ENCODE assay signal across 18 cellular contexts in genomic region chr1:80048706-80049105, GRCh38.
DNase-seq lines count a peak whose midpoint lies in the region; FAIRE-seq and TF ChIP-seq lines count a peak whose summit lies in the region.
"Had no signal": no experiment of that assay in that cellular context is flagged by ENCODE, and none has a peak within 500 bp of the region (broad histone marks: within the 10 kb centered on the region; RNA-seq: fewer than 3 reads in every experiment).

No MANE protein-coding gene starts in this region.

- no peak for DNase-seq in A673 (ENCODE audit: low spot score)
- peak; percentile 63 for DNase-seq in bronchial epithelial cell (ENCODE audit: low read depth)
- DNase-seq in fibroblast of mammary gland (ENCODE audit: low read depth) = peak; percentile 17
- peak; percentile 16 for DNase-seq in kidney tubule cell (ENCODE audit: low spot score)
- no peak for DNase-seq in DMS153 (lab: John Stamatoyannopoulos, UW)
- DNase-seq in HUDEP-2 (lab: John Stamatoyannopoulos, UW; ENCODE audit: unreplicated experiment in 76 of 76) = no peak
- no peak for DNase-seq in COLO668 (lab: John Stamatoyannopoulos, UW; ENCODE audit: unreplicated experiment)
- no peak for DNase-seq in NCI-H345 treated with DMSO at 0.1 percent for 48 hours (lab: John Stamatoyannopoulos, UW; ENCODE audit: unreplicated experiment)
- DNase-seq: 8988T; CD8-positive, alpha-beta T cell; COR-L47; DMS 273 treated with DMSO at 0.1 percent for 48 hours; GDM1; GM23248 had no signal

- TF ChIP-seq CTCF in A673 (conservative IDR thresholded peaks at IDR 0.05; ENCODE audit: low read depth, low read length) = no peak
- TF ChIP-seq CTCF in bronchial epithelial cell (IDR thresholded peaks at IDR 0.05; ENCODE audit: insufficient read depth, low read length, severe bottlenecking) = no peak
- TF ChIP-seq CTCF in fibroblast of mammary gland (conservative IDR thresholded peaks at IDR 0.05; ENCODE audit: control insufficient read depth, insufficient read depth, low read depth, low read length) = no peak

- intact Hi-C loops in A673 (cut with micrococcal nuclease; ENCODE audit: unreplicated experiment) = no loop called here

- POLR2A ChIA-PET in A673 (lab: Charles Lee; ENCODE audit: low non-redundant PET) = no interaction called here

- no peaks in the 10 kb centered on the region for H3K9me3 ChIP-seq in A673 (ENCODE audit: low read depth, low read length, poor library complexity, severe bottlenecking)
- H3K9me3 ChIP-seq: HAP-1 had no signal

- BruUV-seq in A673 (replicated peaks; lab: Mats Ljungman, UMichigan) = no TSS peak

- H3K36me3 ChIP-seq in A673 (ENCODE audit: insufficient read depth, low read length, poor library complexity, severe bottlenecking) (no peaks in the 10 kb centered on the region), bronchial epithelial cell (ENCODE audit: control insufficient read depth, insufficient read depth, low read length) (no peaks in the 10 kb centered on the region)
- H3K36me3 ChIP-seq: BLaER1 treated with 17β-estradiol and CSF1 and Interleukin-3, amounts not matched to agents 10 nM and 100 nM; HAP-1 had no signal

- H3K4me3 ChIP-seq in A673 (ENCODE audit: low read depth, low read length, poor library complexity, severe bottlenecking) = no peak overlapping the region
- no peak overlapping the region for H3K4me3 ChIP-seq in bronchial epithelial cell (ENCODE audit: low read depth, low read length)
- no peak overlapping the region for H3K4me3 ChIP-seq in fibroblast of mammary gland (ENCODE audit: control insufficient read depth, low read depth, low read length)
- H3K4me3 ChIP-seq: BLaER1 treated with 17β-estradiol and CSF1 and Interleukin-3, amounts not matched to agents 10 nM and 100 nM; GM23248; HAP-1 had no signal

- no peak for FAIRE-seq in bronchial epithelial cell (lab: Jason Lieb, UNC)
- FAIRE-seq: GM12892, GM18507 had no signal

- H3K27me3 ChIP-seq in A673 (replicated peaks; ENCODE audit: insufficient read depth, low read depth, low read length, poor library complexity) (no peaks in the 10 kb centered on the region), bronchial epithelial cell (ENCODE audit: control insufficient read depth, insufficient read depth, low read length) (no peaks in the 10 kb centered on the region)
- H3K27me3 ChIP-seq: BLaER1 treated with 17β-estradiol and CSF1 and Interleukin-3, amounts not matched to agents 10 nM and 100 nM had no signal

- CTCF ChIA-PET in A673 (lab: Charles Lee) = no interaction called here

- peak overlapping the region; percentile 66 for H3K27ac ChIP-seq in A673 (ENCODE audit: low read depth, low read length, poor library complexity, severe bottlenecking)
- H3K27ac ChIP-seq: BLaER1 treated with 17β-estradiol and CSF1 and Interleukin-3, amounts not matched to agents 10 nM and 100 nM; GM23248 had no signal

- H3K4me1 ChIP-seq in A673 (ENCODE audit: insufficient read depth, low read length, poor library complexity, severe bottlenecking) = peaks cover 29% of the 10 kb centered on the region
- H3K4me1 ChIP-seq: BLaER1 treated with 17β-estradiol and CSF1 and Interleukin-3, amounts not matched to agents 10 nM and 100 nM; HAP-1 had no signal

Comparison
In these comparisons a context has a peak if more than half of its experiments do, and no peak if none do; other contexts are left out.
1. DNase-seq: peak in bronchial epithelial cell (single experiment), fibroblast of mammary gland (single experiment) and kidney tubule cell (single experiment); none in A673 (single experiment), DMS153 (single experiment), HUDEP-2 (0 of 76), COLO668 (single experiment) and NCI-H345 treated with DMSO at 0.1 percent for 48 hours (single experiment).